1 cellular context compared by ENCODE assay signal in genomic region chr4:108396900-108397299, GRCh38.
TF ChIP-seq lines count a peak whose summit lies in the region.

No MANE protein-coding gene starts in this region.

TF ChIP-seq in K562, 482 proteins besides CTCF, POLR2A, EP300 and RAD21:
- no peak for TF ChIP-seq ZNF57 (CRISPR knock-in tag; IDR thresholded peaks at IDR 0.05)
- TF ChIP-seq KHSRP (IDR thresholded peaks at IDR 0.05), result no peak
- no peak for TF ChIP-seq MEIS2 (IDR thresholded peaks at IDR 0.05; ENCODE audit: partially characterized antibody)
- TF ChIP-seq ELK1 (CRISPR knock-in tag; IDR thresholded peaks at IDR 0.05), result no peak
- no peak for TF ChIP-seq ZNF76 (CRISPR knock-in tag; IDR thresholded peaks at IDR 0.05; ENCODE audit: borderline replicate concordance)
- no peak for TF ChIP-seq EGR1 (conservative IDR thresholded peaks at IDR 0.05)
- no peak for TF ChIP-seq CEBPG (CRISPR knock-in tag; IDR thresholded peaks at IDR 0.05)
- TF ChIP-seq CEBPG (tag; conservative IDR thresholded peaks at IDR 0.05 in 1 of 2, IDR thresholded peaks at IDR 0.05 in 1 of 2), result no peak
- no peak for TF ChIP-seq PHB (CRISPR knock-in tag; IDR thresholded peaks at IDR 0.05)
